Comparison of ENCODE assay signal across 9 cellular contexts in genomic region chr7:84188811-84189405, GRCh38. TPM values are rescaled to one million over a fixed set of nuclear protein-coding genes. Genes with fewer than 3 reads are reported as not detected.
DNase-seq lines count a peak whose midpoint lies in the region; ATAC-seq and TF ChIP-seq lines count a peak whose summit lies in the region.
"Had no signal": no experiment of that assay in that cellular context is flagged by ENCODE, and none has a peak within 500 bp of the region (broad histone marks: within the 10 kb centered on the region; RNA-seq: fewer than 3 reads in every experiment).

No MANE protein-coding gene starts in this region.

- H3K27ac Mint-ChIP-seq in stimulated activated naive B cell treated with anti-CD40 and anti-IgM and Interleukin-4, amounts not matched to agents 10 μg/mL and 1 μg/mL and 100 μg/mL, for 72 hours, result no peak overlapping the region
- H3K27ac Mint-ChIP-seq: activated T-helper 1 cell treated with anti-CD3 and anti-CD28 coated beads, Interleukin-12 subunit alpha, Interleukin-12 subunit beta, Interleukin-2, Interleukin-4 antibody, amounts not matched to agents 30 ng/mL and 10 ng/mL and 1 ng/mL, durations not matched to agents 14 hours and 24 hours and 36 hours had no signal

- H3K27me3 Mint-ChIP-seq in stimulated activated naive B cell treated with anti-CD40 and anti-IgM and Interleukin-4, amounts not matched to agents 10 μg/mL and 1 μg/mL and 100 μg/mL, for 72 hours, result no peaks in the 10 kb centered on the region

- H3K4me1 ChIP-seq in heart right ventricle (no peaks in the 10 kb centered on the region), tibial nerve (no peaks in the 10 kb centered on the region)

- no peak for ATAC-seq in heart right ventricle
- no peak for ATAC-seq in stimulated activated naive B cell treated with anti-CD40 and anti-IgM and Interleukin-4, amounts not matched to agents 10 μg/mL and 1 μg/mL and 100 μg/mL, for 72 hours (replicated peaks)

- TF ChIP-seq CTCF in heart right ventricle (IDR thresholded peaks at IDR 0.05) (peak in 7 of 9 donors; percentile 28 to 63 (median 49)), fibroblast of villous mesenchyme (IDR thresholded peaks at IDR 0.05; ENCODE audit: insufficient read depth, low read depth, low read length) (peak; percentile 50), tibial nerve (IDR thresholded peaks at IDR 0.05) (peak in 1 of 5 experiments; percentile 24)

- H3K4me3 ChIP-seq in heart right ventricle, result no peak overlapping the region
- no peak overlapping the region for H3K4me3 ChIP-seq in fibroblast of villous mesenchyme (ENCODE audit: low read depth, low read length)
- no peak overlapping the region for H3K4me3 ChIP-seq in tibial nerve
- H3K4me3 ChIP-seq in MG63, result no peak overlapping the region

- H3K9me3 ChIP-seq in heart right ventricle (no peaks in the 10 kb centered on the region), tibial nerve (no peaks in the 10 kb centered on the region), MG63 (no peaks in the 10 kb centered on the region)

- no peaks in the 10 kb centered on the region for H3K36me3 ChIP-seq in heart right ventricle
- H3K36me3 ChIP-seq in tibial nerve, result no peaks in the 10 kb centered on the region
- peaks cover 6% of the 10 kb centered on the region for H3K36me3 ChIP-seq in MG63

- no peaks in the 10 kb centered on the region for H3K4me1 Mint-ChIP-seq in stimulated activated naive B cell treated with anti-CD40 and anti-IgM and Interleukin-4, amounts not matched to agents 10 μg/mL and 1 μg/mL and 100 μg/mL, for 72 hours

- intact Hi-C loops in heart right ventricle (cut with DNase I) (loop anchor here in 8 of 10 donors (1.0 to 10.0 kb wide), 6 partner anchors 184 to 214 kb away; no protein-coding TSS in a partner anchor), cardiac septum (cut with DNase I) (loop anchor here (10.0 kb wide), 1 partner anchor 214 kb away; no protein-coding TSS in a partner anchor)

- H3K27me3 ChIP-seq in heart right ventricle (no peaks in the 10 kb centered on the region), tibial nerve (no peaks in the 10 kb centered on the region), MG63 (no peaks in the 10 kb centered on the region)

- no peak overlapping the region for H3K27ac ChIP-seq in heart right ventricle
- H3K27ac ChIP-seq in tibial nerve, result no peak overlapping the region

- no peaks in the 10 kb centered on the region for H3K36me3 Mint-ChIP-seq in stimulated activated naive B cell treated with anti-CD40 and anti-IgM and Interleukin-4, amounts not matched to agents 10 μg/mL and 1 μg/mL and 100 μg/mL, for 72 hours

- no peaks in the 10 kb centered on the region for H3K9me3 Mint-ChIP-seq in stimulated activated naive B cell treated with anti-CD40 and anti-IgM and Interleukin-4, amounts not matched to agents 10 μg/mL and 1 μg/mL and 100 μg/mL, for 72 hours
- H3K9me3 Mint-ChIP-seq: activated T-helper 1 cell treated with anti-CD3 and anti-CD28 coated beads, Interleukin-12 subunit alpha, Interleukin-12 subunit beta, Interleukin-2, Interleukin-4 antibody, amounts not matched to agents 30 ng/mL and 10 ng/mL and 1 ng/mL, durations not matched to agents 14 hours and 24 hours and 36 hours had no signal

- no peak overlapping the region for H3K4me3 Mint-ChIP-seq in stimulated activated naive B cell treated with anti-CD40 and anti-IgM and Interleukin-4, amounts not matched to agents 10 μg/mL and 1 μg/mL and 100 μg/mL, for 72 hours
- H3K4me3 Mint-ChIP-seq: activated T-helper 1 cell treated with anti-CD3 and anti-CD28 coated beads, Interleukin-12 subunit alpha, Interleukin-12 subunit beta, Interleukin-2, Interleukin-4 antibody, amounts not matched to agents 30 ng/mL and 10 ng/mL and 1 ng/mL, durations not matched to agents 14 hours and 24 hours and 36 hours had no signal

- DNase-seq in heart right ventricle (no peak), cardiac septum (ENCODE audit: low spot score) (no peak), OCI-M1 (lab: John Stamatoyannopoulos, UW) (peak; percentile 67), fibroblast of villous mesenchyme (ENCODE audit: low read depth) (peak; percentile 41), tibial nerve (ENCODE audit: low spot score in 2 of 2) (no peak), MG63 (no peak)
- no peak for DNase-seq in stimulated activated naive B cell treated with anti-CD40 and anti-IgM and Interleukin-4, amounts not matched to agents 10 μg/mL and 1 μg/mL and 100 μg/mL, for 72 hours
- no peak for DNase-seq in activated CD4-positive, CD25-positive, alpha-beta regulatory T cell (lab: John Stamatoyannopoulos, UW)

- no peak for TF ChIP-seq EP300 in tibial nerve (IDR thresholded peaks at IDR 0.05)

- no peak for TF ChIP-seq POLR2A in tibial nerve (IDR thresholded peaks at IDR 0.05)

RNA-seq across cellular contexts. Expression of gene SEMA3A, which starts 5.7 kb away (rescaled TPM):
- total RNA-seq in heart right ventricle (1 to 10 TPM in 8 of 10 donors, under 1 TPM in 2; 0.57 to 5.3 (median 1.7) TPM), cardiac septum (1.00 TPM), fibroblast of villous mesenchyme (37.4 and 47.1 TPM in 2 replicates), tibial nerve (1 to 10 TPM; 2.9 to 9.3 (median 6.8) TPM)
- polyA plus RNA-seq in heart right ventricle, result under 1 TPM; 0.19 to 0.59 TPM
- 72.6 and 89.1 TPM in 2 replicates for total RNA-seq in MG63 (2014; rRNA removed; shearing (Covaris generic); ENCODE audit: low replicate concordance)
- total RNA-seq: activated T-helper 1 cell treated with anti-CD3 and anti-CD28 coated beads, Interleukin-12 subunit alpha, Interleukin-12 subunit beta, Interleukin-2, Interleukin-4 antibody, amounts not matched to agents 30 ng/mL and 10 ng/mL and 1 ng/mL, durations not matched to agents 14 hours and 24 hours and 36 hours had no signal

Comparison
In these comparisons a context has a peak if more than half of its experiments do, and no peak if none do; other contexts are left out.
1. DNase-seq: peak in OCI-M1 (single experiment) and fibroblast of villous mesenchyme (single experiment); none in heart right ventricle (0 of 2), cardiac septum (single experiment), tibial nerve (0 of 2), stimulated activated naive B cell treated with anti-CD40 and anti-IgM and Interleukin-4, amounts not matched to agents 10 μg/mL and 1 μg/mL and 100 μg/mL, for 72 hours (single experiment), activated CD4-positive, CD25-positive, alpha-beta regulatory T cell (0 of 4) and MG63 (single experiment).